17 cellular contexts compared by ENCODE assay signal in genomic region chr6:7580927-7581618, GRCh38. TPM values are rescaled to one million over a fixed set of nuclear protein-coding genes. Genes with fewer than 3 reads are reported as not detected.
DNase-seq lines count a peak whose midpoint lies in the region; ATAC-seq, FAIRE-seq and TF ChIP-seq lines count a peak whose summit lies in the region.
"Had no signal": no experiment of that assay in that cellular context is flagged by ENCODE, and none has a peak within 500 bp of the region (broad histone marks: within the 10 kb centered on the region; RNA-seq: fewer than 3 reads in every experiment).

No MANE protein-coding gene starts in this region.

- TF ChIP-seq CTCF in hepatocyte (IDR thresholded peaks at IDR 0.05; ENCODE audit: poor library complexity) = no peak
- no peak for TF ChIP-seq CTCF in pancreas (IDR thresholded peaks at IDR 0.05)
- no peak for TF ChIP-seq CTCF in BE2C (IDR thresholded peaks at IDR 0.05; ENCODE audit: low read depth, low read length)

- H3K4me1 ChIP-seq in hepatocyte (ENCODE audit: insufficient read depth) (no peaks in the 10 kb centered on the region), pancreas (no peaks in the 10 kb centered on the region), BE2C (no peaks in the 10 kb centered on the region)

- H2AFZ ChIP-seq in hepatocyte = no peak overlapping the region
- H2AFZ ChIP-seq: PC-9 had no signal

- H3K4me3 ChIP-seq in SK-N-MC (no peak overlapping the region), hepatocyte (no peak overlapping the region), pancreas (no peak overlapping the region), BE2C (ENCODE audit: low read depth, low read length) (no peak overlapping the region)
- H3K4me3 ChIP-seq: PC-9 had no signal

- WGBS in hepatocyte (ENCODE audit: low lambda C conversion rate, missing lambda C conversion rate) = 85% methylated on average over 14 of the region's 14 CpGs
- WGBS in pancreas, 2 donors = 78 to 82% methylated on average over 14 of the region's 14 CpGs

- H3K9me3 ChIP-seq in SK-N-MC (ENCODE audit: low read depth, low read length) (no peaks in the 10 kb centered on the region), hepatocyte (ENCODE audit: low read depth) (no peaks in the 10 kb centered on the region), pancreas (no peaks in the 10 kb centered on the region), BE2C (no peaks in the 10 kb centered on the region)
- H3K9me3 ChIP-seq: Caco-2 had no signal

- H3K27me3 ChIP-seq in hepatocyte = no peaks in the 10 kb centered on the region
- no peaks in the 10 kb centered on the region for H3K27me3 ChIP-seq in pancreas
- peaks cover 53% of the 10 kb centered on the region for H3K27me3 ChIP-seq in BE2C

- FAIRE-seq in pancreas (lab: Jason Lieb, UNC) (no peak), GM19239 (lab: Jason Lieb, UNC) (no peak)
- FAIRE-seq: H54 had no signal

- H3K9ac ChIP-seq in SK-N-MC (ENCODE audit: insufficient read length) = no peak overlapping the region

- intact Hi-C loops in pancreas (cut with DNase I) = loop anchor here in 1 of 3 donors (10.0 kb wide), 2 partner anchors 176 to 286 kb away; no protein-coding TSS in a partner anchor

- H3K36me3 ChIP-seq in SK-N-MC (ENCODE audit: insufficient read depth, low read length) = peaks cover 25% of the 10 kb centered on the region; the same call in 1 of the 2 replicates
- peaks cover 9% of the 10 kb centered on the region for H3K36me3 ChIP-seq in hepatocyte (replicated peaks; ENCODE audit: insufficient read depth, low read depth)
- peaks cover 8 to 96% (median 37%) of the 10 kb centered on the region in 3 donors for H3K36me3 ChIP-seq in pancreas
- H3K36me3 ChIP-seq in BE2C = no peaks in the 10 kb centered on the region

- H3K9me2 ChIP-seq in hepatocyte (replicated peaks; ENCODE audit: insufficient read depth) = no peaks in the 10 kb centered on the region

- DNase-seq in DMS53 treated with DMSO at 0.1 percent for 48 hours (lab: John Stamatoyannopoulos, UW; ENCODE audit: unreplicated experiment) (peak; percentile 48), SK-N-MC (ENCODE audit: low read depth, low spot score) (no peak), hepatocyte (ENCODE audit: low spot score) (no peak), pancreas (no peak), BE2C (no peak), GM19239 (ENCODE audit: insufficient read length, low spot score) (no peak)
- DNase-seq: HFFc6, NCI-H1436, NCI-H2029 treated with DMSO at 0.1 percent for 48 hours, NCI-H2171 treated with DMSO at 0.1 percent for 48 hours, NCI-H446 treated with DMSO at 0.1 percent for 48 hours, NCI-H748 treated with DMSO at 0.1 percent for 48 hours, PC-9, Right ventricle myocardium superior had no signal

- peak overlapping the region; percentile 48 for H3K27ac ChIP-seq in SK-N-MC
- peak overlapping the region; percentile 7 for H3K27ac ChIP-seq in hepatocyte
- no peak overlapping the region for H3K27ac ChIP-seq in pancreas
- H3K27ac ChIP-seq: PC-9 had no signal

- H3K79me2 ChIP-seq in hepatocyte = no peaks in the 10 kb centered on the region

- no peak overlapping the region for H3K4me2 ChIP-seq in hepatocyte
- H3K4me2 ChIP-seq: PC-9 had no signal

- H4K20me1 ChIP-seq in hepatocyte (ENCODE audit: insufficient read depth, poor library complexity, severe bottlenecking) = no peaks in the 10 kb centered on the region

- peak in 3 of 4 donors; percentile 30 to 34 (median 30) for ATAC-seq in pancreas
- no peak for ATAC-seq in activated CD4-positive, CD25-positive, alpha-beta regulatory T cell treated with anti-CD3 and anti-CD28 coated beads, Interleukin-2, amount 50 U/mL, for 24 hours

RNA-seq across cellular contexts. Expression of gene SNRNP48, which starts 8.9 kb away (rescaled TPM):
- total RNA-seq in hepatocyte = 14.6 and 15.3 TPM in 2 replicates
- polyA plus RNA-seq in hepatocyte = 4.0 and 7.6 TPM in 2 replicates
- total RNA-seq in pancreas = 1 to 10 TPM; 3.7 to 8.1 (median 4.8) TPM
- 1 to 10 TPM; 3.2 to 6.6 TPM for polyA plus RNA-seq in pancreas
- 5.0 TPM for polyA plus RNA-seq in BE2C (2012; ENCODE audit: insufficient read depth, insufficient read length, low read depth)

RNA-seq across cellular contexts. Expression of gene DSP, which starts 39.6 kb away (rescaled TPM):
- 123 and 156 TPM in 2 replicates for total RNA-seq in hepatocyte
- 73.7 and 78.1 TPM in 2 replicates for polyA plus RNA-seq in hepatocyte
- total RNA-seq in pancreas = 100 to 1,000 TPM; 101 to 139 (median 114) TPM
- 10 to 100 TPM; 17.3 to 35.0 TPM for polyA plus RNA-seq in pancreas
- not detected for polyA plus RNA-seq in BE2C (2012; ENCODE audit: insufficient read depth, insufficient read length, low read depth)

Comparison
In these comparisons a context has a peak if more than half of its experiments do, and no peak if none do; other contexts are left out.
1. H3K27ac ChIP-seq: peak in SK-N-MC (single experiment) and hepatocyte (single experiment); none in pancreas (0 of 4).
2. ATAC-seq: peak in pancreas (3 of 4); none in activated CD4-positive, CD25-positive, alpha-beta regulatory T cell treated with anti-CD3 and anti-CD28 coated beads, Interleukin-2, amount 50 U/mL, for 24 hours (0 of 2).